Comparison of ENCODE assay signal across 20 cellular contexts in the genomic region with DNA sequence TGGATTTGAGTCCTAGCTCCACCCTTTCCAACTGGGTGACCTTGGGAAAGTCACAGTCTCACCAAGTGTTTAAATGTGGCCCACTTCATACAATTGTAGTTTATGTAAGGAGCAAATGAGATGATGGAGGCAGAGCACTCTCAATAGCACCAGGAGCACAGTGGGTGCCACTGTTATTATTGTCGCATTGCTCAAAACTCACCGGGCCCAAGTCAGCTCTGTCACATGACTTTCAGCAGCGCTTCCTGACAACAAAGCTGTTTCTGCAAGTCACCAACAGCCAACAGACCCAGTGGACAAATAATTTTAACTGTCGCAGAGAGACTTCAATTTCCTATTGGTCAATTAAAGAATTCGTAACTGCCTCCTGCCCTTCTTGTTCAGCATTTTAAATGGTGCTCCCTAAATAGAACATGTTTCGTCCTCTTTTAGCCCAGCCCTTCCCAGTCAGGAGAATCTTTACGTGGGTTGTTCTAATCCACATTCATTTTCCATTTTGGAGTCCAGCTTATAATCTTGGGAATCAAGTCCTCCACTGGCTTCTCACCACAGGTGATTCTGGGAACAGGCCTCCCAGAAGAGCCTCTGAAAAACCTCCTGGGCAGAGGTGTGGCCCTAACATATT.
"Had no signal": no experiment of that assay in that cellular context is flagged by ENCODE, and none has a peak within 500 bp of the region (broad histone marks: within the 10 kb centered on the region; RNA-seq: fewer than 3 reads in every experiment).

No MANE protein-coding gene starts in this region.

- H3K9me3 ChIP-seq: ascending aorta, breast epithelium, transverse colon had no signal

- H3K4me3 ChIP-seq: ascending aorta, breast epithelium, dorsolateral prefrontal cortex, hepatocyte, transverse colon had no signal

- H3K79me2 ChIP-seq: hepatocyte had no signal

- H3K27me3 ChIP-seq: ascending aorta, breast epithelium, hepatocyte, transverse colon had no signal

- DNase-seq: activated CD4-positive, alpha-beta T cell treated with anti-CD3 and anti-CD28 coated beads, Interleukin-2, amount 50 U/mL, for 1 hour; activated CD8-positive, alpha-beta memory T cell treated with anti-CD3 and anti-CD28 coated beads for 24 hours; activated naive CD4-positive, alpha-beta T cell treated with Interleukin-2 at 50 U/mL for 16 hours; activated naive CD8-positive, alpha-beta T cell treated with anti-CD3 and anti-CD28 coated beads, Interleukin-2, amount 50 U/mL, for 24 hours; dorsolateral prefrontal cortex; endodermal cell; left ventricle myocardium superior; mesenchymal stem cell; natural killer cell; posterior cingulate gyrus; small intestine; stimulated activated CD4-positive, alpha-beta T cell treated with anti-CD3 and anti-CD28 coated beads, Interleukin-4, amount 100 ng/mL, for 24 hours; stimulated activated naive CD4-positive, alpha-beta T cell treated with Interleukin-2 at 50 U/mL for 16 hours; substantia nigra; transverse colon had no signal

- H3K9me3 Mint-ChIP-seq: activated naive CD8-positive, alpha-beta T cell treated with anti-CD3 and anti-CD28 coated beads, Interleukin-2, amount 50 U/mL, for 24 hours; endodermal cell; natural killer cell had no signal

- H2AFZ ChIP-seq: hepatocyte had no signal

- H3K27ac Mint-ChIP-seq: activated naive CD8-positive, alpha-beta T cell treated with anti-CD3 and anti-CD28 coated beads, Interleukin-2, amount 50 U/mL, for 24 hours; endodermal cell; natural killer cell had no signal

- H3K27me3 Mint-ChIP-seq: activated naive CD8-positive, alpha-beta T cell treated with anti-CD3 and anti-CD28 coated beads, Interleukin-2, amount 50 U/mL, for 24 hours had no signal

- H3K27ac ChIP-seq: ascending aorta, breast epithelium, dorsolateral prefrontal cortex, hepatocyte, transverse colon had no signal

- H3K4me3 Mint-ChIP-seq: activated naive CD8-positive, alpha-beta T cell treated with anti-CD3 and anti-CD28 coated beads, Interleukin-2, amount 50 U/mL, for 24 hours; endodermal cell; natural killer cell had no signal

- H3K36me3 Mint-ChIP-seq: natural killer cell had no signal

- H3K4me2 ChIP-seq: hepatocyte had no signal

- H3K36me3 ChIP-seq: ascending aorta, breast epithelium, transverse colon had no signal

- ATAC-seq: activated CD4-positive, CD25-positive, alpha-beta regulatory T cell treated with anti-CD3 and anti-CD28 coated beads, Interleukin-2, amount 50 U/mL, for 24 hours; activated naive CD8-positive, alpha-beta T cell treated with anti-CD3 and anti-CD28 coated beads, Interleukin-2, amount 50 U/mL, for 24 hours; natural killer cell had no signal

- FAIRE-seq: keratinocyte, small intestine had no signal

- H3K4me1 ChIP-seq: breast epithelium, transverse colon had no signal

- H3K4me1 Mint-ChIP-seq: activated naive CD8-positive, alpha-beta T cell treated with anti-CD3 and anti-CD28 coated beads, Interleukin-2, amount 50 U/mL, for 24 hours; natural killer cell had no signal
